8 cellular contexts compared by ENCODE assay signal in the genomic region with DNA sequence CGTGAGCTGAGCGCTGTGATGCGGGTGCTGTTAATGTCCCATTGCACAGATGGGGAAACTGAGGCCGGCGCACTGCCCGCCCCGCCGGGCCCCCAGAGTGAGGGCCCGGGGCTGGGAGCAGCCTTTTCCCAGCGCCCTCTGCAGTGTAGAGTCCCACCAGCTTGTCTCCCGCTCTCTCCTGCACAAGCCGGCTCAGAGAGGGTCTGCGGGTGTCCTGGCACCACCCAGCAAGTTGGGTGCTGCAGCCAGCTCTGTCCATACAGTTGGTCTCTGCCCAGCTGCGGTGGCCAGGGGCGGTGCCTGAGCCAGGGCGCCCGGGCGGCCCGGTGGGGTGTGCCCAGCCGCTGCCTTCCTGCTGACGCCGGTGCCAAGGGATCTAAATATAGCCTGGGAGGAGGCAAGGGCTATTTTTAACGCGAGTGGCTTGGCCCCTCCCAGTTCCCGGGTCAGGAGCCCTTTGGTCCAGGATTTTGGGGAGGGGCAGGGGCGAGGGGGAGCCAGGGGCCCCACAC. TPM values are rescaled to one million over a fixed set of nuclear protein-coding genes. Genes with fewer than 3 reads are reported as not detected.
DNase-seq lines count a peak whose midpoint lies in the region; ATAC-seq and TF ChIP-seq lines count a peak whose summit lies in the region.

No MANE protein-coding gene starts in this region.

- H3K23ac ChIP-seq in IMR-90 (ENCODE audit: low read depth, low read length), result peak overlapping the region; percentile 98

- H3K4ac ChIP-seq in IMR-90 (ENCODE audit: low read depth, low read length), result peak overlapping the region; percentile 96

- no TSS peak for BruUV-seq in IMR-90 (replicated peaks; lab: Mats Ljungman, UMichigan)

- peak overlapping the region; percentile 70 to 84; a peak in 3 of 4 replicates for H4K8ac ChIP-seq in IMR-90 (ENCODE audit: low read depth in 2 of 2, low read length in 2 of 2)

- H3K9me3 ChIP-seq in IMR-90 (ENCODE audit: control insufficient read depth, insufficient read depth, low read length) (no peaks in the 10 kb centered on the region), heart left ventricle (no peaks in the 10 kb centered on the region), parathyroid adenoma (ENCODE audit: control insufficient read depth, low read length) (no peaks in the 10 kb centered on the region)

- no peak for TF ChIP-seq RAD21 in IMR-90 (IDR thresholded peaks at IDR 0.05; ENCODE audit: low read length)

- H3K4me3 ChIP-seq in IMR-90 (ENCODE audit: insufficient read depth, low read depth, low read length) (peak overlapping the region; percentile 54), heart left ventricle (peak overlapping the region; percentile 39 to 76 (median 66)), parathyroid adenoma (ENCODE audit: low read depth, low read length) (peak overlapping the region; percentile 66)

- peak overlapping the region; percentile 48 for H3K18ac ChIP-seq in IMR-90 (ENCODE audit: low read depth, low read length)

- POLR2A ChIA-PET in IMR-90 (lab: Charles Lee; ENCODE audit: unreplicated experiment), result no interaction called here

- peak overlapping the region; percentile 62 for H4K91ac ChIP-seq in IMR-90 (ENCODE audit: insufficient read depth, low read depth, low read length)

- peak overlapping the region; percentile 90 for H3K14ac ChIP-seq in IMR-90 (replicated peaks; ENCODE audit: low read depth, low read length)

- no peak overlapping the region for H3K27ac Mint-ChIP-seq in activated naive CD4-positive, alpha-beta T cell treated with anti-CD3 and anti-CD28 coated beads, Interleukin-2, amount 50 U/mL, for 72 hours

- H2AFZ ChIP-seq in IMR-90 (replicated peaks; ENCODE audit: low read length, poor library complexity), result peak overlapping the region; percentile 94
- H2AFZ ChIP-seq in parathyroid adenoma, result peak overlapping the region; percentile 94

- peak overlapping the region; percentile 51; the same call in 1 of the 2 replicates for H3K9ac ChIP-seq in IMR-90 (ENCODE audit: low read depth, low read length)
- peak overlapping the region; percentile 73 for H3K9ac ChIP-seq in parathyroid adenoma

- CTCF ChIA-PET in IMR-90 (lab: Yijun Ruan, JAX), result no interaction called here

- H2BK5ac ChIP-seq in IMR-90 (ENCODE audit: low read depth, low read length, poor library complexity, severe bottlenecking), result peak overlapping the region; percentile 50

- peak overlapping the region; percentile 17 for H4K5ac ChIP-seq in IMR-90 (ENCODE audit: low read depth, low read length)

- DNase-seq in D341Med (ENCODE audit: low spot score), result peak; percentile 59
- peak; percentile 40 for DNase-seq in IMR-90
- DNase-seq in activated naive CD4-positive, alpha-beta T cell treated with anti-CD3 and anti-CD28 coated beads, Interleukin-2, amount 50 U/mL, for 72 hours (ENCODE audit: low spot score in 2 of 2), result no peak
- peak; percentile 88 to 94 (median 88) for DNase-seq in heart left ventricle
- DNase-seq in middle frontal gyrus (ENCODE audit: extremely low spot score, low spot score), result no peak

- dilution Hi-C loops in IMR-90 (cut with HindIII; ENCODE audit: low sequenced_read_pairs, unreplicated experiment), result no loop called here

- in situ Hi-C loops in IMR-90 (cut with MboI; ENCODE audit: low sequenced_read_pairs), result no loop called here

- ATAC-seq in IMR-90 (ENCODE audit: low read depth) (peak; percentile 42), heart left ventricle (peak; percentile 89 to 95 (median 91)), GM21360 (IDR thresholded peaks at IDR 0.05; ENCODE audit: unreplicated experiment) (no peak), GM21423 (IDR thresholded peaks at IDR 0.05; ENCODE audit: unreplicated experiment) (no peak)
- ATAC-seq in activated naive CD4-positive, alpha-beta T cell treated with anti-CD3 and anti-CD28 coated beads, Interleukin-2, amount 50 U/mL, for 72 hours, result peak; percentile 25 to 31

- H2AK9ac ChIP-seq in IMR-90 (replicated peaks; ENCODE audit: low read depth, low read length, poor library complexity), result peak overlapping the region; percentile 86

- peak overlapping the region; percentile 78 for H2BK120ac ChIP-seq in IMR-90 (ENCODE audit: low read depth, low read length)

- H3K27me3 ChIP-seq in IMR-90 (ENCODE audit: control insufficient read depth, insufficient read depth, low read length) (no peaks in the 10 kb centered on the region), heart left ventricle (peaks cover 0 to 21% (median 0%) of the 10 kb centered on the region in 9 donors), parathyroid adenoma (ENCODE audit: control insufficient read depth, insufficient read depth, low read length) (no peaks in the 10 kb centered on the region)

- TF ChIP-seq POLR2A in IMR-90 (IDR thresholded peaks at IDR 0.05; ENCODE audit: low read depth, low read length) (0 out of 2 replicates have a peak, but pooled peaks have one; percentile 47), heart left ventricle (IDR thresholded peaks at IDR 0.05) (no peak)

- H3K79me2 ChIP-seq in parathyroid adenoma, result no peaks in the 10 kb centered on the region

- H3K9me1 ChIP-seq in IMR-90 (ENCODE audit: insufficient read depth, low read length), result peaks cover 14% of the 10 kb centered on the region

- H3K56ac ChIP-seq in IMR-90 (ENCODE audit: extremely low read depth, insufficient read depth, low read length), result peak overlapping the region; percentile 50; the same call in 1 of the 2 replicates

- TF ChIP-seq CTCF in IMR-90 (conservative IDR thresholded peaks at IDR 0.05; ENCODE audit: low read depth, low read length) (no peak), heart left ventricle (IDR thresholded peaks at IDR 0.05) (no peak), parathyroid adenoma (IDR thresholded peaks at IDR 0.05) (no peak)

- H3K9me3 Mint-ChIP-seq in activated naive CD4-positive, alpha-beta T cell treated with anti-CD3 and anti-CD28 coated beads, Interleukin-2, amount 50 U/mL, for 72 hours, result no peaks in the 10 kb centered on the region

- H3K36me3 ChIP-seq in IMR-90 (ENCODE audit: control insufficient read depth, insufficient read depth, low read length), result no peaks in the 10 kb centered on the region
- no peaks in the 10 kb centered on the region for H3K36me3 ChIP-seq in heart left ventricle
- no peaks in the 10 kb centered on the region for H3K36me3 ChIP-seq in parathyroid adenoma (ENCODE audit: control insufficient read depth, insufficient read depth, low read length)

- H2BK20ac ChIP-seq in IMR-90 (ENCODE audit: low read depth, low read length), result peak overlapping the region; percentile 42

- intact Hi-C loops in IMR-90 (cut with micrococcal nuclease), result no loop called here
- intact Hi-C loops in heart left ventricle (cut with DNase I), result loop anchor here in 7 of 10 donors (1.0 to 5.0 kb wide), 8 partner anchors 16 to 108 kb away; a partner anchor contains a TSS

- H3K36me3 Mint-ChIP-seq in activated naive CD4-positive, alpha-beta T cell treated with anti-CD3 and anti-CD28 coated beads, Interleukin-2, amount 50 U/mL, for 72 hours, result no peaks in the 10 kb centered on the region

- peaks cover 0 to 21% of the 10 kb centered on the region in 2 experiments; a peak in 2 of 4 replicates for H3K79me1 ChIP-seq in IMR-90 (ENCODE audit: low read depth in 1 of 2, low read length in 2 of 2)

- H2BK15ac ChIP-seq in IMR-90 (ENCODE audit: low read depth, low read length), result peak overlapping the region; percentile 65; the same call in 2 of the 3 replicates

- H3K4me2 ChIP-seq in IMR-90 (ENCODE audit: low read depth, low read length) (peak overlapping the region; percentile 91), parathyroid adenoma (ENCODE audit: low read length) (peak overlapping the region; percentile 84)

- H3K27ac ChIP-seq in IMR-90 (ENCODE audit: insufficient read depth, low read length) (peak overlapping the region; percentile 28; the same call in 1 of the 2 replicates), heart left ventricle (peak overlapping the region; percentile 75 to 98 (median 92)), parathyroid adenoma (peak overlapping the region; percentile 100)

- H4K20me1 ChIP-seq in IMR-90 (ENCODE audit: insufficient read depth, low read length), result peaks cover 3% of the 10 kb centered on the region; the same call in 1 of the 2 replicates

- peaks cover 20% of the 10 kb centered on the region for H3K4me1 ChIP-seq in IMR-90 (ENCODE audit: control insufficient read depth, insufficient read depth, low read length)
- H3K4me1 ChIP-seq in heart left ventricle, result peaks cover 2 to 41% (median 19%) of the 10 kb centered on the region in 12 donors
- H3K4me1 ChIP-seq in parathyroid adenoma, result peaks cover 37% of the 10 kb centered on the region

- peak overlapping the region; percentile 89; the same call in 1 of the 2 replicates for H2AK5ac ChIP-seq in IMR-90 (ENCODE audit: low read depth, low read length)

- WGBS in IMR-90 (ENCODE audit: extremely low coverage in 2 of 2, insufficient read length in 1 of 2), 2 experiments, result 10% methylated on average over 13 of the region's 26 CpGs; no CpG with 5 or more reads in 1 of the 2 experiments
- WGBS in heart left ventricle, 4 donors, result 0 to 1% (median 0%) methylated on average over 9 to 26 of the region's 26 CpGs

TF ChIP-seq in IMR-90, 13 proteins besides CTCF, POLR2A, EP300 and RAD21 (continues in another document):
- TF ChIP-seq, protein P1, sequence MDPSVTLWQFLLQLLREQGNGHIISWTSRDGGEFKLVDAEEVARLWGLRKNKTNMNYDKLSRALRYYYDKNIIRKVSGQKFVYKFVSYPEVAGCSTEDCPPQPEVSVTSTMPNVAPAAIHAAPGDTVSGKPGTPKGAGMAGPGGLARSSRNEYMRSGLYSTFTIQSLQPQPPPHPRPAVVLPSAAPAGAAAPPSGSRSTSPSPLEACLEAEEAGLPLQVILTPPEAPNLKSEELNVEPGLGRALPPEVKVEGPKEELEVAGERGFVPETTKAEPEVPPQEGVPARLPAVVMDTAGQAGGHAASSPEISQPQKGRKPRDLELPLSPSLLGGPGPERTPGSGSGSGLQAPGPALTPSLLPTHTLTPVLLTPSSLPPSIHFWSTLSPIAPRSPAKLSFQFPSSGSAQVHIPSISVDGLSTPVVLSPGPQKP (IDR thresholded peaks at IDR 0.05; ENCODE audit: borderline replicate concordance, low read depth, low read length), result no peak

RNA-seq across cellular contexts. Expression of a gene that starts 19.3 kb away (rescaled TPM):
- total RNA-seq in IMR-90 (2012; rRNA removed) (28.1 and 30.1 TPM in 2 replicates), heart left ventricle (100 to 1,000 TPM in 2 of 9 donors, 10 to 100 TPM in 7; 20.3 to 155 (median 46.6) TPM)
- polyA plus RNA-seq in IMR-90 (2012; rRNA removed) (84.0 and 106 TPM in 2 replicates), heart left ventricle (10 to 100 TPM; 67.2 to 68.4 TPM)
- 70.3 and 87.0 TPM in 2 replicates for polyA plus RNA-seq in IMR-90 (2012; cell fraction: cytosol; rRNA removed)
- polyA plus RNA-seq in IMR-90 (2012; cell fraction: nucleus; rRNA removed; ENCODE audit: low replicate concordance), result 301 and 400 TPM in 2 replicates
- 10 to 100 TPM; 60.9 to 94.1 TPM for total RNA-seq in activated naive CD4-positive, alpha-beta T cell treated with anti-CD3 and anti-CD28 coated beads, Interleukin-2, amount 50 U/mL, for 72 hours

RNA-seq across cellular contexts. Expression of a gene that starts 38.4 kb away (rescaled TPM):
- total RNA-seq in IMR-90 (2012; rRNA removed), result 104 and 108 TPM in 2 replicates
- polyA plus RNA-seq in IMR-90 (2012; rRNA removed), result 106 and 117 TPM in 2 replicates
- 57.0 and 66.3 TPM in 2 replicates for polyA plus RNA-seq in IMR-90 (2012; cell fraction: cytosol; rRNA removed)
- polyA plus RNA-seq in IMR-90 (2012; cell fraction: nucleus; rRNA removed; ENCODE audit: low replicate concordance), result 88.6 and 109 TPM in 2 replicates
- 10 to 100 TPM; 46.7 to 94.0 TPM for total RNA-seq in activated naive CD4-positive, alpha-beta T cell treated with anti-CD3 and anti-CD28 coated beads, Interleukin-2, amount 50 U/mL, for 72 hours
- 10 to 100 TPM in 7 of 9 donors, 1 to 10 TPM in 2; 6.6 to 22.2 (median 13.8) TPM for total RNA-seq in heart left ventricle
- polyA plus RNA-seq in heart left ventricle, result 10 to 100 TPM in 1 of 2 donors, 1 to 10 TPM in 1; 9.3 to 33.0 TPM

Comparison
In these comparisons a context has a peak if more than half of its experiments do, and no peak if none do; other contexts are left out.
1. DNase-seq: peak in D341Med (single experiment), IMR-90 (single experiment) and heart left ventricle (5 of 5); none in activated naive CD4-positive, alpha-beta T cell treated with anti-CD3 and anti-CD28 coated beads, Interleukin-2, amount 50 U/mL, for 72 hours (0 of 2) and middle frontal gyrus (single experiment).
2. ATAC-seq: peak in IMR-90 (single experiment), activated naive CD4-positive, alpha-beta T cell treated with anti-CD3 and anti-CD28 coated beads, Interleukin-2, amount 50 U/mL, for 72 hours (2 of 2) and heart left ventricle (4 of 4); none in GM21360 (single experiment) and GM21423 (single experiment).
3. H3K27ac ChIP-seq: peak in every context shown above with its lines; median percentile 100 in parathyroid adenoma; 92 in heart left ventricle; 28 in IMR-90.
4. Peak in every context shown above with its lines, with median percentiles within 50 percentile points of each other: H3K4me3 ChIP-seq.